Comparison of ENCODE assay signal across 11 cellular contexts in the genomic region with DNA sequence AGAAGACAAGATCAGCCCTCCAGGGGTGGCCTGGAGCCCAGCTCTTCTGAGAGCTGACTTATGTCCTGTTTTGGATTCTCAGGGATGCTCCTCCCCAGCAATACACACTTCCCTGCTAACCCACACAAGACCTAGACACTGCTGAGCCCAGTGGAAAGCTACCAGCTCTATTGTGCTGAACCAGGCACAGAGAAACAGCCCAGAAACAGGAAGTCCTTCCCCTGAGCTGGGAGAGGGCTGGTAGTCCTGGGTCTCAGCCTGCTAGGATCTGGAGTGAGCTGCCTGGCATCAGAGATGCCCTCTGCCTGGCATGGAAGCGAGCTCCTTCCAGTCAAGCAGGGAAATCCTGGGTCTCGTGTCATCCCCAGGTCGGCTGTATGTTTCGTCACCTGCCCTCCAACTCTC. TPM values are rescaled to one million over a fixed set of nuclear protein-coding genes. Genes with fewer than 3 reads are reported as not detected.
DNase-seq lines count a peak whose midpoint lies in the region; ATAC-seq and TF ChIP-seq lines count a peak whose summit lies in the region.
"Had no signal": no experiment of that assay in that cellular context is flagged by ENCODE, and none has a peak within 500 bp of the region (broad histone marks: within the 10 kb centered on the region; RNA-seq: fewer than 3 reads in every experiment).

No MANE protein-coding gene starts in this region.

- no peak overlapping the region for H2BK15ac ChIP-seq in IMR-90 (ENCODE audit: low read depth, low read length)

- POLR2A ChIA-PET in A673 (lab: Charles Lee; ENCODE audit: low non-redundant PET) (no interaction called here), IMR-90 (lab: Charles Lee; ENCODE audit: unreplicated experiment) (no interaction called here)

- no peak overlapping the region for H4K91ac ChIP-seq in IMR-90 (ENCODE audit: insufficient read depth, low read depth, low read length)

- intact Hi-C loops in A673 (cut with micrococcal nuclease; ENCODE audit: unreplicated experiment) (no loop called here), IMR-90 (cut with micrococcal nuclease) (no loop called here), adrenal gland (cut with DNase I) (no loop called here)

- H2AK9ac ChIP-seq in IMR-90 (replicated peaks; ENCODE audit: low read depth, low read length, poor library complexity): peak overlapping the region; percentile 86

- H3K4me3 ChIP-seq in A673 (ENCODE audit: low read depth, low read length, poor library complexity, severe bottlenecking): no peak overlapping the region
- no peak overlapping the region for H3K4me3 ChIP-seq in IMR-90 (ENCODE audit: insufficient read depth, low read depth, low read length)
- H3K4me3 ChIP-seq in adrenal gland: no peak overlapping the region
- no peak overlapping the region for H3K4me3 ChIP-seq in mesodermal cell (ENCODE audit: extremely low read depth, insufficient read depth, low read length, poor library complexity, severe bottlenecking)

- H2AK5ac ChIP-seq in IMR-90 (ENCODE audit: low read depth, low read length): no peak overlapping the region

- H2BK120ac ChIP-seq in IMR-90 (ENCODE audit: low read depth, low read length): no peak overlapping the region

- no peak overlapping the region for H2BK5ac ChIP-seq in IMR-90 (ENCODE audit: low read depth, low read length, poor library complexity, severe bottlenecking)

- H3K79me1 ChIP-seq in IMR-90 (ENCODE audit: low read depth in 1 of 2, low read length in 2 of 2): peaks cover 15 to 42% of the 10 kb centered on the region in 2 experiments

- H3K14ac ChIP-seq in IMR-90 (replicated peaks; ENCODE audit: low read depth, low read length): no peak overlapping the region

- H4K5ac ChIP-seq in IMR-90 (ENCODE audit: low read depth, low read length): no peak overlapping the region

- no peaks in the 10 kb centered on the region for H3K9me3 ChIP-seq in A673 (ENCODE audit: low read depth, low read length, poor library complexity, severe bottlenecking)
- no peaks in the 10 kb centered on the region for H3K9me3 ChIP-seq in IMR-90 (ENCODE audit: control insufficient read depth, insufficient read depth, low read length)
- no peaks in the 10 kb centered on the region for H3K9me3 ChIP-seq in adrenal gland (replicated peaks in 1 of 3)
- H3K9me3 ChIP-seq in mesodermal cell (ENCODE audit: control insufficient read depth, low read length): no peaks in the 10 kb centered on the region

- no peak for TF ChIP-seq CTCF in A673 (conservative IDR thresholded peaks at IDR 0.05; ENCODE audit: low read depth, low read length)
- TF ChIP-seq CTCF in IMR-90 (conservative IDR thresholded peaks at IDR 0.05; ENCODE audit: low read depth, low read length): no peak
- TF ChIP-seq CTCF in adrenal gland (IDR thresholded peaks at IDR 0.05): no peak
- TF ChIP-seq CTCF in GM13977 (IDR thresholded peaks at IDR 0.05; ENCODE audit: extremely low read depth, insufficient read depth, missing control alignments): no peak

- H3K27me3 ChIP-seq in A673 (replicated peaks; ENCODE audit: insufficient read depth, low read depth, low read length, poor library complexity) (no peaks in the 10 kb centered on the region), IMR-90 (ENCODE audit: control insufficient read depth, insufficient read depth, low read length) (no peaks in the 10 kb centered on the region), adrenal gland (no peaks in the 10 kb centered on the region)

- no peak overlapping the region for H3K4me2 ChIP-seq in IMR-90 (ENCODE audit: low read depth, low read length)

- CTCF ChIA-PET in A673 (lab: Charles Lee): no interaction called here
- CTCF ChIA-PET in IMR-90 (lab: Yijun Ruan, JAX): interaction anchor here (1.4 kb wide), 1 partner anchor 18 kb away, joined by 5 read pairs; the partner anchor contains the start of gene MLF2

- H4K20me1 ChIP-seq in IMR-90 (ENCODE audit: insufficient read depth, low read length): peaks cover 35% of the 10 kb centered on the region

- H3K18ac ChIP-seq in IMR-90 (ENCODE audit: low read depth, low read length): no peak overlapping the region

- dilution Hi-C loops in IMR-90 (cut with HindIII; ENCODE audit: low sequenced_read_pairs, unreplicated experiment): no loop called here

- ATAC-seq in IMR-90 (ENCODE audit: low read depth) (no peak), GM18519 (IDR thresholded peaks at IDR 0.05; ENCODE audit: low FRiP score, unreplicated experiment) (no peak), HG03565 (IDR thresholded peaks at IDR 0.05; ENCODE audit: unreplicated experiment) (no peak)

- H3K4me1 ChIP-seq in A673 (ENCODE audit: insufficient read depth, low read length, poor library complexity, severe bottlenecking): peaks cover 17% of the 10 kb centered on the region
- peaks cover 13% of the 10 kb centered on the region for H3K4me1 ChIP-seq in IMR-90 (ENCODE audit: control insufficient read depth, insufficient read depth, low read length)
- peaks cover 11 to 25% of the 10 kb centered on the region in 2 donors for H3K4me1 ChIP-seq in adrenal gland (replicated peaks in 1 of 2)
- peaks cover 25% of the 10 kb centered on the region for H3K4me1 ChIP-seq in mesodermal cell (ENCODE audit: control insufficient read depth, insufficient read depth, low read length, poor library complexity, severe bottlenecking)

- TF ChIP-seq POLR2A in IMR-90 (IDR thresholded peaks at IDR 0.05; ENCODE audit: low read depth, low read length) (no peak), adrenal gland (IDR thresholded peaks at IDR 0.05) (no peak)

- no peak overlapping the region for H2AFZ ChIP-seq in IMR-90 (replicated peaks; ENCODE audit: low read length, poor library complexity)

- no peak overlapping the region for H2BK20ac ChIP-seq in IMR-90 (ENCODE audit: low read depth, low read length)

- WGBS in IMR-90 (ENCODE audit: extremely low coverage in 2 of 2, insufficient read length in 1 of 2), 2 experiments: no CpG with 5 or more reads among the region's 4 CpGs
- 65 to 96% (median 90%) methylated on average over 3 to 4 of the region's 4 CpGs for WGBS in adrenal gland, 4 donors
- WGBS in mesodermal cell (ENCODE audit: insufficient coverage in 2 of 2), 2 experiments: 97 to 100% methylated on average over 3 to 4 of the region's 4 CpGs

- no peak overlapping the region for H3K56ac ChIP-seq in IMR-90 (ENCODE audit: extremely low read depth, insufficient read depth, low read length)

- peak overlapping the region; percentile 40 for H3K27ac ChIP-seq in A673 (ENCODE audit: low read depth, low read length, poor library complexity, severe bottlenecking)
- H3K27ac ChIP-seq in IMR-90 (ENCODE audit: insufficient read depth, low read length): no peak overlapping the region
- peak overlapping the region in 2 of 5 donors; percentile 56 to 73 for H3K27ac ChIP-seq in adrenal gland
- peak overlapping the region; percentile 12 for H3K27ac ChIP-seq in mesodermal cell (ENCODE audit: low read depth, low read length, severe bottlenecking)

- DNase-seq in A673 (ENCODE audit: low spot score) (no peak), IMR-90 (no peak), adrenal gland (peak in 6 of 7 donors; percentile 49 to 78 (median 60)), GM13977 (ENCODE audit: low spot score) (no peak)
- DNase-seq in effector CD4-positive, alpha-beta T cell: no peak
- DNase-seq: activated T-cell treated with anti-CD3 and anti-CD28 coated beads, Interleukin-2, amount 50 U/mL, for 48 hours had no signal

- H3K9me1 ChIP-seq in IMR-90 (ENCODE audit: insufficient read depth, low read length): peaks cover 12% of the 10 kb centered on the region

- no peak overlapping the region for H3K4ac ChIP-seq in IMR-90 (ENCODE audit: low read depth, low read length)

- H4K8ac ChIP-seq in IMR-90 (ENCODE audit: low read depth in 2 of 2, low read length in 2 of 2): no peak overlapping the region

- in situ Hi-C loops in IMR-90 (cut with MboI; ENCODE audit: low sequenced_read_pairs): no loop called here
- in situ Hi-C loops in GM13977 (cut with MboI; ENCODE audit: low pct_unique_long_range_greater_than_20kb, low sequenced_read_pairs, unreplicated experiment): no loop called here

- no peak for TF ChIP-seq RAD21 in IMR-90 (IDR thresholded peaks at IDR 0.05; ENCODE audit: low read length)

- H3K9ac ChIP-seq in IMR-90 (ENCODE audit: low read depth, low read length): no peak overlapping the region

- 0 out of 2 replicates have a peak overlapping the region, but pooled peaks have one; percentile 34 for H3K23ac ChIP-seq in IMR-90 (ENCODE audit: low read depth, low read length)

- BruUV-seq in A673 (replicated peaks; lab: Mats Ljungman, UMichigan): no TSS peak
- BruUV-seq in IMR-90 (replicated peaks; lab: Mats Ljungman, UMichigan): no TSS peak

- H3K36me3 ChIP-seq in A673 (ENCODE audit: insufficient read depth, low read length, poor library complexity, severe bottlenecking) (peaks cover 41% of the 10 kb centered on the region), IMR-90 (ENCODE audit: control insufficient read depth, insufficient read depth, low read length) (peaks cover 17% of the 10 kb centered on the region), adrenal gland (replicated peaks in 1 of 2) (peaks cover 0 to 10% of the 10 kb centered on the region in 2 donors), mesodermal cell (ENCODE audit: control insufficient read depth, insufficient read depth, low read length) (peaks cover 49% of the 10 kb centered on the region)

RNA-seq across cellular contexts. Expression of gene LAG3, which starts 1.2 kb away (rescaled TPM):
- 4.1 and 5.5 TPM in 2 replicates for total RNA-seq in A673 (2021)
- total RNA-seq in IMR-90 (2012; rRNA removed): not detected in 2 replicates
- 0.41 and 0.66 TPM in 2 replicates for polyA plus RNA-seq in IMR-90 (2012; rRNA removed)
- polyA plus RNA-seq in IMR-90 (2012; cell fraction: cytosol; rRNA removed): 0.05 and 0.09 TPM in 2 replicates
- polyA plus RNA-seq in IMR-90 (2012; cell fraction: nucleus; rRNA removed; ENCODE audit: low replicate concordance): 4.4 and 9.6 TPM in 2 replicates
- under 1 TPM in 6 of 8 donors, not detected in 2; 0.21 to 0.96 (median 0.71) TPM for total RNA-seq in adrenal gland
- polyA plus RNA-seq in adrenal gland: 1 to 10 TPM in 2 of 3 donors, under 1 TPM in 1; 0.29 to 4.3 (median 2.3) TPM
- 2.0 TPM for polyA plus RNA-seq in mesodermal cell (2013, experiment 1 of 2)
- polyA plus RNA-seq in mesodermal cell (2013, experiment 2 of 2): 2.3 TPM
- total RNA-seq: renal cortical epithelial cell, SK-MEL-5 had no signal

RNA-seq across cellular contexts. Expression of gene PTMS, which starts 4.9 kb away (rescaled TPM):
- total RNA-seq in A673 (2021) (600 and 620 TPM in 2 replicates), IMR-90 (2012; rRNA removed) (11.4 and 17.2 TPM in 2 replicates), adrenal gland (100 to 1,000 TPM in 6 of 8 donors, 10 to 100 TPM in 2; 72.4 to 269 (median 147) TPM)
- polyA plus RNA-seq in IMR-90 (2012; rRNA removed) (275 and 288 TPM in 2 replicates), adrenal gland (1,000 to 10,000 TPM in 1 of 3 donors, 100 to 1,000 TPM in 2; 134 to 1,405 (median 631) TPM)
- polyA plus RNA-seq in IMR-90 (2012; cell fraction: cytosol; rRNA removed): 442 and 548 TPM in 2 replicates
- 174 and 202 TPM in 2 replicates for polyA plus RNA-seq in IMR-90 (2012; cell fraction: nucleus; rRNA removed; ENCODE audit: low replicate concordance)
- 585 TPM for polyA plus RNA-seq in mesodermal cell (2013, experiment 1 of 2)
- 569 TPM for polyA plus RNA-seq in mesodermal cell (2013, experiment 2 of 2)

RNA-seq across cellular contexts. Expression of gene MLF2, which starts 18.2 kb away (rescaled TPM):
- total RNA-seq in A673 (2021) (242 and 254 TPM in 2 replicates), IMR-90 (2012; rRNA removed) (236 and 244 TPM in 2 replicates), adrenal gland (100 to 1,000 TPM; 135 to 334 (median 233) TPM)
- polyA plus RNA-seq in IMR-90 (2012; rRNA removed) (359 and 403 TPM in 2 replicates), adrenal gland (100 to 1,000 TPM; 181 to 248 (median 233) TPM)
- 225 and 535 TPM in 2 replicates for polyA plus RNA-seq in IMR-90 (2012; cell fraction: cytosol; rRNA removed)
- 257 and 322 TPM in 2 replicates for polyA plus RNA-seq in IMR-90 (2012; cell fraction: nucleus; rRNA removed; ENCODE audit: low replicate concordance)
- 216 TPM for polyA plus RNA-seq in mesodermal cell (2013, experiment 1 of 2)
- polyA plus RNA-seq in mesodermal cell (2013, experiment 2 of 2): 188 TPM

RNA-seq across cellular contexts. Expression of gene CD4, which starts 18.2 kb away (rescaled TPM):
- total RNA-seq in A673 (2021) (not detected in 2 replicates), IMR-90 (2012; rRNA removed) (4.2 and 5.7 TPM in 2 replicates), adrenal gland (10 to 100 TPM; 18.4 to 52.8 (median 30.9) TPM)
- polyA plus RNA-seq in IMR-90 (2012; rRNA removed) (15.0 and 15.7 TPM in 2 replicates), adrenal gland (10 to 100 TPM in 1 of 3 donors, 1 to 10 TPM in 2; 8.1 to 12.9 (median 9.1) TPM)
- polyA plus RNA-seq in IMR-90 (2012; cell fraction: cytosol; rRNA removed): 11.0 and 13.1 TPM in 2 replicates
- 10.0 and 11.9 TPM in 2 replicates for polyA plus RNA-seq in IMR-90 (2012; cell fraction: nucleus; rRNA removed; ENCODE audit: low replicate concordance)
- 6.0 TPM for polyA plus RNA-seq in mesodermal cell (2013, experiment 1 of 2)
- polyA plus RNA-seq in mesodermal cell (2013, experiment 2 of 2): 6.5 TPM

RNA-seq across cellular contexts. Expression of gene COPS7A, which starts 47.2 kb away (rescaled TPM):
- total RNA-seq in A673 (2021) (67.2 and 67.7 TPM in 2 replicates), IMR-90 (2012; rRNA removed) (51.4 and 58.8 TPM in 2 replicates), adrenal gland (100 to 1,000 TPM in 1 of 8 donors, 10 to 100 TPM in 7; 56.5 to 105 (median 84.0) TPM)
- polyA plus RNA-seq in IMR-90 (2012; rRNA removed) (135 and 138 TPM in 2 replicates), adrenal gland (10 to 100 TPM; 46.5 to 85.1 (median 50.6) TPM)
- 142 and 155 TPM in 2 replicates for polyA plus RNA-seq in IMR-90 (2012; cell fraction: cytosol; rRNA removed)
- polyA plus RNA-seq in IMR-90 (2012; cell fraction: nucleus; rRNA removed; ENCODE audit: low replicate concordance): 205 and 256 TPM in 2 replicates
- polyA plus RNA-seq in mesodermal cell (2013, experiment 1 of 2): 45.2 TPM
- 37.3 TPM for polyA plus RNA-seq in mesodermal cell (2013, experiment 2 of 2)

Comparison
In these comparisons a context has a peak if more than half of its experiments do, and no peak if none do; other contexts are left out.
1. DNase-seq: peak in adrenal gland (6 of 7); none in A673 (single experiment), IMR-90 (single experiment), GM13977 (single experiment) and effector CD4-positive, alpha-beta T cell (single experiment).